Comparison of ENCODE assay signal across 19 cellular contexts in the genomic region with DNA sequence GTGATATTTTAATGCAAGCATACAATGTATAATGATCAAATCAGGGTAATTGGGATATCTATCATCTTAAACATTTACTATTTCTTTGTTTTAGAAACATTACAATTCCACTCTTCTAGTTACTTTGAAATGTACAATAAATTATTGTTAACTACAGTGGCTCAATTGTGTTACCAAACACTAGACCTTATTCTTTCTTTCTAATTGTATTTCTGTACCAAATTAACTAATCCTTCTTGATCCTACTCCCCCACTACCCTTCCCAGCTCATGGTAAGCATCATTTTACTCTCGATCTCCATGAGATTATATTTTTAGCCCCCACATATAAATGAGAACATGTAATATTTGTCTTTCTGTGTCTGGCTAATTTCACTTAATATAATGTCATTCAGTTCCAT.
DNase-seq lines count a peak whose midpoint lies in the region; ATAC-seq and TF ChIP-seq lines count a peak whose summit lies in the region.
"Had no signal": no experiment of that assay in that cellular context is flagged by ENCODE, and none has a peak within 500 bp of the region (broad histone marks: within the 10 kb centered on the region; RNA-seq: fewer than 3 reads in every experiment).

No MANE protein-coding gene starts in this region.

- H3K4me1 ChIP-seq in SK-N-SH (ENCODE audit: control insufficient read depth in 1 of 2, insufficient read depth in 2 of 2, low read depth in 1 of 2, low read length in 1 of 2) = no peaks in the 10 kb centered on the region
- H3K4me1 ChIP-seq in mammary epithelial cell (ENCODE audit: insufficient read depth, low read length) = no peaks in the 10 kb centered on the region
- no peaks in the 10 kb centered on the region for H3K4me1 ChIP-seq in H9 (ENCODE audit: insufficient read depth, low read length)
- H3K4me1 ChIP-seq: HAP-1 had no signal

- no peak overlapping the region for H3K27ac Mint-ChIP-seq in H9
- H3K27ac Mint-ChIP-seq: CD4-positive, alpha-beta memory T cell; GM23338; HFFc6 had no signal

- H3T11ph ChIP-seq in H9 (ENCODE audit: low read length) = no peak overlapping the region

- H3K9ac ChIP-seq in SK-N-SH (no peak overlapping the region), mammary epithelial cell (ENCODE audit: insufficient read depth, low read length) (no peak overlapping the region), H9 (ENCODE audit: extremely low read depth, insufficient read length, low read length) (no peak overlapping the region)

- H3K36me3 Mint-ChIP-seq in H9 (ENCODE audit: insufficient read depth in 1 of 3, low read depth in 3 of 3) = no peaks in the 10 kb centered on the region
- H3K36me3 Mint-ChIP-seq: CD4-positive, alpha-beta memory T cell had no signal

- H3K18ac ChIP-seq in H9 (ENCODE audit: insufficient read length, low read depth, low read length) = no peak overlapping the region

- no peak for DNase-seq in SK-N-SH
- peak; percentile 71 for DNase-seq in globus pallidus (ENCODE audit: low spot score)
- DNase-seq in pons (ENCODE audit: low spot score) = peak; percentile 85
- DNase-seq in mammary epithelial cell = no peak
- DNase-seq in amygdala (lab: John Stamatoyannopoulos, UW) = no peak
- DNase-seq in H9 = no peak
- DNase-seq: AML-193; C1 segment of cervical spinal cord; Calu3; CD4-positive, alpha-beta memory T cell; COR-L47; DMS153; DND-41; HFFc6 had no signal

- no peak overlapping the region for H2BK12ac ChIP-seq in H9 (ENCODE audit: insufficient read length, low read depth, low read length)

- H3K4me2 ChIP-seq in SK-N-SH = no peak overlapping the region
- H3K4me2 ChIP-seq in mammary epithelial cell (ENCODE audit: insufficient read depth, low read depth, low read length) = no peak overlapping the region
- no peak overlapping the region for H3K4me2 ChIP-seq in H9 (ENCODE audit: insufficient read depth, insufficient read length, low read length)
- H3K4me2 ChIP-seq: GM23338 had no signal

- H3K79me2 ChIP-seq in SK-N-SH (ENCODE audit: insufficient read depth) (no peaks in the 10 kb centered on the region), mammary epithelial cell (ENCODE audit: insufficient read depth, low read length) (no peaks in the 10 kb centered on the region), H9 (ENCODE audit: insufficient read depth, low read length) (no peaks in the 10 kb centered on the region)

- no peak overlapping the region for H2BK15ac ChIP-seq in H9 (ENCODE audit: low read depth, low read length)

- POLR2A ChIA-PET in SK-N-SH (lab: Yijun Ruan, JAX) = no interaction called here

- no peaks in the 10 kb centered on the region; the same call in 1 of the 2 replicates for H3K27me3 Mint-ChIP-seq in H9 (ENCODE audit: low read depth)

- H4K91ac ChIP-seq in H9 (ENCODE audit: insufficient read length, low read depth, low read length) = no peak overlapping the region

- dilution Hi-C loops in mammary epithelial cell (cut with HindIII; ENCODE audit: low sequenced_read_pairs) = no loop called here

- H3K23ac ChIP-seq in H9 (ENCODE audit: insufficient read length, low read depth, low read length) = no peak overlapping the region

- no peak overlapping the region for H4K5ac ChIP-seq in H9 (ENCODE audit: insufficient read length, low read depth, low read length)

- ATAC-seq in SK-N-SH treated with all-trans-retinoic acid at 6 μM for 48 hours = no peak
- ATAC-seq in GM21381 (IDR thresholded peaks at IDR 0.05; ENCODE audit: unreplicated experiment) = no peak
- ATAC-seq: GM23338 had no signal

- H3K4me3 ChIP-seq in SK-N-SH (ENCODE audit: low read depth in 2 of 2, low read length in 1 of 2) (no peak overlapping the region), mammary epithelial cell (replicated peaks in 1 of 3; ENCODE audit: insufficient read depth in 1 of 3, low read depth in 2 of 3, low read length in 3 of 3) (no peak overlapping the region)
- H3K4me3 ChIP-seq: GM23338, HAP-1 had no signal

- no TSS peak for BruUV-seq in mammary epithelial cell (replicated peaks; lab: Mats Ljungman, UMichigan)

- no peak for TF ChIP-seq RAD21 in SK-N-SH (IDR thresholded peaks at IDR 0.05; ENCODE audit: low read length)

- no peaks in the 10 kb centered on the region for H3K27me3 ChIP-seq in SK-N-SH (ENCODE audit: insufficient read depth)
- no peaks in the 10 kb centered on the region for H3K27me3 ChIP-seq in mammary epithelial cell (ENCODE audit: insufficient read depth, low read length)
- no peaks in the 10 kb centered on the region for H3K27me3 ChIP-seq in H9 (ENCODE audit: insufficient read depth, low read length)

- H3K4ac ChIP-seq in H9 (ENCODE audit: low read depth, low read length) = no peak overlapping the region

- no peak for TF ChIP-seq EP300 in SK-N-SH (IDR thresholded peaks at IDR 0.05; ENCODE audit: borderline replicate concordance in 1 of 2, low read depth in 1 of 2, low read length in 1 of 2)

- CTCF ChIA-PET in SK-N-SH (lab: Yijun Ruan, JAX) (no interaction called here), mammary epithelial cell (lab: Charles Lee; ENCODE audit: low non-redundant PET) (no interaction called here)

- no peak overlapping the region for H3K56ac ChIP-seq in H9 (ENCODE audit: insufficient read length, low read depth, low read length)

- peaks cover 0 to 4% of the 10 kb centered on the region in 2 experiments for H3K36me3 ChIP-seq in SK-N-SH (replicated peaks in 1 of 2; ENCODE audit: control insufficient read depth in 1 of 2, insufficient read depth in 2 of 2, low read length in 1 of 2)
- H3K36me3 ChIP-seq in mammary epithelial cell (ENCODE audit: insufficient read depth, low read length) = no peaks in the 10 kb centered on the region
- H3K36me3 ChIP-seq: HAP-1 had no signal

- H3K14ac ChIP-seq in H9 (ENCODE audit: insufficient read depth, low read length) = no peak overlapping the region

- no peaks in the 10 kb centered on the region for H3K9me3 Mint-ChIP-seq in H9
- H3K9me3 Mint-ChIP-seq: GM23338, HFFc6 had no signal

- in situ Hi-C loops in mammary epithelial cell (cut with MboI; ENCODE audit: low sequenced_read_pairs in 2 of 2) = no loop called here

- H3K9me3 ChIP-seq in SK-N-SH (no peaks in the 10 kb centered on the region), mammary epithelial cell (replicated peaks; ENCODE audit: insufficient read depth, low read length) (no peaks in the 10 kb centered on the region), H9 (ENCODE audit: control insufficient read depth, low read depth, low read length) (no peaks in the 10 kb centered on the region)
- H3K9me3 ChIP-seq: HAP-1 had no signal

- H2BK5ac ChIP-seq in H9 (ENCODE audit: insufficient read length, low read length) = no peak overlapping the region

- no peaks in the 10 kb centered on the region for H3K23me2 ChIP-seq in H9 (ENCODE audit: insufficient read length, low read depth, low read length, poor library complexity, severe bottlenecking)

- H4K20me1 ChIP-seq in SK-N-SH (ENCODE audit: insufficient read depth) (no peaks in the 10 kb centered on the region), mammary epithelial cell (ENCODE audit: insufficient read depth, low read length) (no peaks in the 10 kb centered on the region), H9 (ENCODE audit: control insufficient read depth, insufficient read depth, insufficient read length) (no peaks in the 10 kb centered on the region)

- TF ChIP-seq CTCF in SK-N-SH (IDR thresholded peaks at IDR 0.05) (no peak), mammary epithelial cell (conservative IDR thresholded peaks at IDR 0.05 in 1 of 2, IDR thresholded peaks at IDR 0.05 in 1 of 2; ENCODE audit: extremely low read depth in 1 of 2, insufficient read depth in 1 of 2, low read depth in 1 of 2, low read length in 2 of 2) (no peak), H9 (conservative IDR thresholded peaks at IDR 0.05) (no peak)

- H2AFZ ChIP-seq in SK-N-SH (ENCODE audit: low read depth) (0 out of 2 replicates have a peak overlapping the region, but pooled peaks have one; percentile 0), mammary epithelial cell (ENCODE audit: low read depth, low read length) (no peak overlapping the region), H9 (ENCODE audit: low read length) (no peak overlapping the region)
- H2AFZ ChIP-seq: GM23338 had no signal

- H4K8ac ChIP-seq in H9 (replicated peaks; ENCODE audit: insufficient read length, low read depth, low read length) = no peak overlapping the region

- no peaks in the 10 kb centered on the region for H3K9me2 ChIP-seq in SK-N-SH

- H2BK120ac ChIP-seq in H9 (ENCODE audit: low read depth, low read length, poor library complexity, severe bottlenecking) = no peak overlapping the region

- H3K4me3 Mint-ChIP-seq in H9 = no peak overlapping the region
- H3K4me3 Mint-ChIP-seq: CD4-positive, alpha-beta memory T cell; GM23338; HFFc6 had no signal

- 27% methylated on average over 1 of the region's 1 CpG for WGBS in SK-N-SH (ENCODE audit: low lambda C conversion rate)
- 0% methylated on average over 1 of the region's 1 CpG for WGBS in mammary epithelial cell (ENCODE audit: low coverage, missing lambda C conversion rate)
- WGBS in H9 (ENCODE audit: extremely low coverage, insufficient read length, low lambda C conversion rate) = no CpG with 5 or more reads among the region's 1 CpG

- H3K4me1 Mint-ChIP-seq in H9 = no peaks in the 10 kb centered on the region
- H3K4me1 Mint-ChIP-seq: CD4-positive, alpha-beta memory T cell; GM23338 had no signal

- no peak overlapping the region for H2BK20ac ChIP-seq in H9 (ENCODE audit: low read depth, low read length, poor library complexity, severe bottlenecking)

- H3K27ac ChIP-seq in SK-N-SH (ENCODE audit: low read depth in 2 of 2, low read length in 1 of 2) = no peak overlapping the region
- H3K27ac ChIP-seq in mammary epithelial cell (ENCODE audit: insufficient read depth, low read depth, low read length) = no peak overlapping the region
- no peak overlapping the region for H3K27ac ChIP-seq in H9 (ENCODE audit: insufficient read length, low read depth, low read length)
- H3K27ac ChIP-seq: 22Rv1 had no signal

- H3K79me1 ChIP-seq in H9 (ENCODE audit: insufficient read depth, low read depth, low read length, poor library complexity, severe bottlenecking) = no peaks in the 10 kb centered on the region

- intact Hi-C loops in mammary epithelial cell (cut with micrococcal nuclease) = no loop called here

- H3F3A ChIP-seq in SK-N-SH (replicated peaks; ENCODE audit: insufficient read depth) = peaks cover 11% of the 10 kb centered on the region

- no peak overlapping the region for H2AK5ac ChIP-seq in H9 (ENCODE audit: insufficient read length, low read length)

TF ChIP-seq in SK-N-SH treated with all-trans-retinoic acid at 6 μM for 48 hours, 23 proteins besides CTCF, POLR2A, EP300 and RAD21 (continues in another document):
- TF ChIP-seq ZC3H10 (CRISPR knock-in tag; IDR thresholded peaks at IDR 0.05) (no peak), BACH2 (CRISPR knock-in tag; IDR thresholded peaks at IDR 0.05; ENCODE audit: borderline replicate concordance) (no peak), GLIS3 (CRISPR knock-in tag; IDR thresholded peaks at IDR 0.05) (no peak)

Comparison
In these comparisons a context has a peak if more than half of its experiments do, and no peak if none do; other contexts are left out.
1. DNase-seq: peak in globus pallidus (single experiment) and pons (single experiment); none in SK-N-SH (single experiment), mammary epithelial cell (single experiment), amygdala (0 of 56) and H9 (single experiment).